18 cellular contexts compared by ENCODE assay signal in the genomic region with DNA sequence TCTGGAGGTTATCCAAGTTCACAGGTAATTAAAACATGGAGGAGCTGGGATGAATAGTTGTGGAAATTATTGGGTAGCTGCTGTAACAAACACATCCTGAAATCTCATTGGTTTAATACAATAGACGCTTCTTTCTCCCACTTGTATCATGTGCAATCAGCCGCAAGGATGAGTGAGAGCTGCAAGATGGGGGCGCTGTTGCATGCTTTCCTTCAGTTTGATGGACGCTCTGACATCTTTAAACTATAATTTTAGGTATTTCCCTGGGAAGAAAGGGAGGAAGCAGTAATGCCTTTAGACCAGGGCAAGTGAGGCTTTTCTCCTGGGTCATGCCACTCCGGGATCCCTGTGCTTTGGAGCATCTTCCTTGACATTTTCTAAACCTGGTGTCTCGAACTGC.
A peak's percentile ranks its signal among the peaks of the same experiment; 100 is the strongest.
DNase-seq lines count a peak whose midpoint lies in the region; ATAC-seq and TF ChIP-seq lines count a peak whose summit lies in the region.
"Had no signal": no experiment of that assay in that cellular context is flagged by ENCODE, and none has a peak within 500 bp of the region (broad histone marks: within the 10 kb centered on the region; RNA-seq: fewer than 3 reads in every experiment).

No MANE protein-coding gene starts in this region.

- H3K9me3 ChIP-seq in upper lobe of left lung, result peaks cover 0 to 2% (median 0%) of the 10 kb centered on the region in 4 donors
- H3K9me3 ChIP-seq: neutrophil, SJCRH30 had no signal

- ATAC-seq in upper lobe of left lung (ENCODE audit: low FRiP score in 2 of 2), result no peak
- ATAC-seq: lower lobe of right lung had no signal

- H3K36me3 Mint-ChIP-seq in chondrocyte (ENCODE audit: low read depth) (peaks cover 7% of the 10 kb centered on the region), progenitor cell of endocrine pancreas (ENCODE audit: insufficient read depth) (no peaks in the 10 kb centered on the region)

- in situ Hi-C loops in G401 (cut with HindIII; ENCODE audit: low sequenced_read_pairs), result no loop called here

- no peak for TF ChIP-seq EP300 in upper lobe of left lung (IDR thresholded peaks at IDR 0.05)

- H3K4me3 Mint-ChIP-seq in chondrocyte (ENCODE audit: unreplicated experiment) (no peak overlapping the region), progenitor cell of endocrine pancreas (ENCODE audit: low read depth) (no peak overlapping the region)
- H3K4me3 Mint-ChIP-seq: type B pancreatic cell had no signal

- H3K4me3 ChIP-seq in upper lobe of left lung, result no peak overlapping the region
- H3K4me3 ChIP-seq: lower lobe of right lung, SJCRH30 had no signal

- TF ChIP-seq CTCF in chondrocyte (IDR thresholded peaks at IDR 0.05) (peak; percentile 67), progenitor cell of endocrine pancreas (IDR thresholded peaks at IDR 0.05; ENCODE audit: unreplicated experiment) (peak; percentile 18), upper lobe of left lung (IDR thresholded peaks at IDR 0.05) (no peak)

- no peak for TF ChIP-seq POLR2A in upper lobe of left lung (IDR thresholded peaks at IDR 0.05)

- H3K27ac Mint-ChIP-seq in chondrocyte (ENCODE audit: unreplicated experiment) (no peak overlapping the region), progenitor cell of endocrine pancreas (no peak overlapping the region)
- H3K27ac Mint-ChIP-seq: type B pancreatic cell had no signal

- H3K36me3 ChIP-seq in upper lobe of left lung, result no peaks in the 10 kb centered on the region
- H3K36me3 ChIP-seq: lower lobe of right lung, neutrophil, SJCRH30 had no signal

- H3K27me3 ChIP-seq in upper lobe of left lung, result no peaks in the 10 kb centered on the region
- H3K27me3 ChIP-seq: neutrophil, SJCRH30 had no signal

- H3K9me3 Mint-ChIP-seq in chondrocyte (ENCODE audit: low read depth) (peaks cover 5% of the 10 kb centered on the region), progenitor cell of endocrine pancreas (ENCODE audit: low read depth) (no peaks in the 10 kb centered on the region)

- WGBS in upper lobe of left lung, 2 donors, result 85 to 89% methylated on average over 6 of the region's 6 CpGs

- DNase-seq in NCI-H748 (lab: John Stamatoyannopoulos, UW; ENCODE audit: unreplicated experiment), result peak; percentile 32
- no peak for DNase-seq in NCI-H748 treated with DMSO at 0.1 percent for 48 hours (lab: John Stamatoyannopoulos, UW)
- DNase-seq in NAMALWA (ENCODE audit: low spot score), result peak; percentile 37
- no peak for DNase-seq in chondrocyte (ENCODE audit: low spot score)
- DNase-seq in progenitor cell of endocrine pancreas (ENCODE audit: low spot score, unreplicated experiment), result no peak
- no peak for DNase-seq in G401 (ENCODE audit: low spot score)
- no peak for DNase-seq in NCI-H2171 (lab: John Stamatoyannopoulos, UW)
- no peak for DNase-seq in upper lobe of left lung
- DNase-seq: ACHN, amygdala, DMS79 treated with DMSO at 0.1 percent for 48 hours, head of caudate nucleus, lower lobe of right lung, NCI-H1092 treated with DMSO at 0.1 percent for 48 hours, NCI-H446, SJCRH30 had no signal

- H3K27me3 Mint-ChIP-seq in chondrocyte (ENCODE audit: low read depth) (no peaks in the 10 kb centered on the region), progenitor cell of endocrine pancreas (no peaks in the 10 kb centered on the region)
- H3K27me3 Mint-ChIP-seq: type B pancreatic cell had no signal

- H3K4me1 ChIP-seq in upper lobe of left lung, result no peaks in the 10 kb centered on the region
- H3K4me1 ChIP-seq: lower lobe of right lung, SJCRH30 had no signal

- no peak overlapping the region for H3K27ac ChIP-seq in upper lobe of left lung
- H3K27ac ChIP-seq: lower lobe of right lung, neutrophil, SJCRH30 had no signal

- H3K4me1 Mint-ChIP-seq in chondrocyte (ENCODE audit: low read depth) (peaks cover 31% of the 10 kb centered on the region), progenitor cell of endocrine pancreas (ENCODE audit: low read depth) (no peaks in the 10 kb centered on the region)

Comparison
In these comparisons a context has a peak if more than half of its experiments do, and no peak if none do; other contexts are left out.
1. DNase-seq: peak in NCI-H748 (single experiment) and NAMALWA (single experiment); none in NCI-H748 treated with DMSO at 0.1 percent for 48 hours (single experiment), chondrocyte (single experiment), progenitor cell of endocrine pancreas (single experiment), G401 (single experiment), NCI-H2171 (single experiment) and upper lobe of left lung (0 of 2).
2. CTCF ChIP-seq: peak in chondrocyte (single experiment) and progenitor cell of endocrine pancreas (single experiment); none in upper lobe of left lung (0 of 6).